ENCODE assay signal across 1 cellular context in the genomic region with DNA sequence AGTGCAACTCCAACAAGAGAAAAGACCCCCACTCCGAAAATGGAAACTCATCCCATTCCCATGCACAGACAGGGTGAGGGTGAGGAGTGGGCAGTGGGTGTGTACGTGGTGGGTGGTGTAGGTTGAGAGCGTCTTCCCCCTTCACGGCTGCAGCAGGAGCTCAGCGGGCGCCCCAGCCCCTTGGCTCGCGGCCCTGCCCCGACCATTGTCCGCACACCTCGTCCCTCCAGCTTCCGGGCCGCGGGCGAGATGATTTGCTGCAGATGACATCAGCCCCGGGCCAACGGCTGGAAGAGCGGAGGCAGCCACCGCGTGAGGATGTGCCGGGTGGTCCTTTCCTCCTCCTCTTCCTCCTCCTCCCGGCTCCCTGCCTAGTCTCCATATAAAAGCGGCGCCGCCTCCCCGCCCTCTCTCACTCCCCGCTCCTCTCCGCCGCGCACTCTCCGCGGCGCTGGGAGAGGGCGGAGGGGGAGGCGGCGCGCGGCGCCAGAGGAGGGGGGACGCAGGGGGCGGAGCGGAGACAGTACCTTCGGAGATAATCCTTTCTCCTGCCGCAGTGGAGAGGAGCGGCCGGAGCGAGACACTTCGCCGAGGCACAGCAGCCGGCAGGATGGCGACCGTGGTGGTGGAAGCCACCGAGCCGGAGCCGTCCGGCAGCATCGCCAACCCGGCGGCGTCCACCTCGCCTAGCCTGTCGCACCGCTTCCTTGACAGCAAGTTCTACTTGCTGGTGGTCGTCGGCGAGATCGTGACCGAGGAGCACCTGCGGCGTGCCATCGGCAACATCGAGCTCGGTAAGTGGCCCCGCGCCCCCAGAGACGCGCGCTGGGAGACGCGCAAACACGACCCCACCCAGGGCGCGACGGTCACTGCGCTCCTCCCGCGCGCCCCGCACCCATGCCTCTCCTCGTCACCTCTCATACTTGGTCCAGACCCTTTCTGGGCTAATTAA.
TF ChIP-seq lines count a peak whose summit lies in the region.

Gene MAP1B (plus strand): TSS at position 554 of the 952 bp plus-strand sequence. CDS start 57 bp downstream, at position 611.

TF ChIP-seq in HepG2, 621 proteins besides CTCF, POLR2A, EP300 and RAD21 (continued from another document and continues in another):
- TF ChIP-seq GMEB2 (CRISPR knock-in tag; IDR thresholded peaks at IDR 0.05; ENCODE audit: low read depth) (no peak), ZFP36L1 (CRISPR knock-in tag; IDR thresholded peaks at IDR 0.05) (no peak), TAF1 (CRISPR knock-in tag; IDR thresholded peaks at IDR 0.05) (peak; percentile 48), NFIC (IDR thresholded peaks at IDR 0.05; ENCODE audit: low read length) (no peak), ZSCAN30 (CRISPR knock-in tag; IDR thresholded peaks at IDR 0.05) (no peak), RFXANK (CRISPR knock-in tag; IDR thresholded peaks at IDR 0.05) (no peak), RBAK (CRISPR knock-in tag; IDR thresholded peaks at IDR 0.05) (no peak), ZNF274 (CRISPR knock-in tag; IDR thresholded peaks at IDR 0.05) (no peak), ZNF660 (CRISPR knock-in tag; IDR thresholded peaks at IDR 0.05; ENCODE audit: borderline replicate concordance, low read depth) (no peak), ZNF143 (CRISPR knock-in tag; IDR thresholded peaks at IDR 0.05) (0 out of 2 replicates have a peak, but pooled peaks have one; percentile 27), JUND (CRISPR knock-in tag; IDR thresholded peaks at IDR 0.05) (peak; percentile 50; the same call in 1 of the 2 replicates), GATAD2A (CRISPR knock-in tag; IDR thresholded peaks at IDR 0.05) (no peak), SOX6 (IDR thresholded peaks at IDR 0.05) (no peak), SOX6 (CRISPR knock-in tag; IDR thresholded peaks at IDR 0.05) (no peak), STAT5B (CRISPR knock-in tag; IDR thresholded peaks at IDR 0.05) (no peak), KMT2B (CRISPR knock-in tag; IDR thresholded peaks at IDR 0.05) (no peak), CHD4 (IDR thresholded peaks at IDR 0.05; ENCODE audit: borderline replicate concordance, low read length) (no peak), GABPA (IDR thresholded peaks at IDR 0.05; ENCODE audit: low read depth, low read length) (peak; percentile 35; the same call in 1 of the 2 replicates), GABPA (CRISPR knock-in tag; IDR thresholded peaks at IDR 0.05; ENCODE audit: low read depth) (peak; percentile 49; the same call in 1 of the 2 replicates), HDAC1 (CRISPR knock-in tag; IDR thresholded peaks at IDR 0.05) (peak; percentile 55; the same call in 1 of the 2 replicates), GPN1 (CRISPR knock-in tag; IDR thresholded peaks at IDR 0.05; ENCODE audit: borderline replicate concordance) (no peak), SNAPC2 (CRISPR knock-in tag; IDR thresholded peaks at IDR 0.05) (no peak), BRCA1 (CRISPR knock-in tag; IDR thresholded peaks at IDR 0.05) (no peak), BCLAF1 (IDR thresholded peaks at IDR 0.05) (no peak), ZNF414 (CRISPR knock-in tag; IDR thresholded peaks at IDR 0.05) (0 out of 2 replicates have a peak, but pooled peaks have one; percentile 30), REXO4 (CRISPR knock-in tag; IDR thresholded peaks at IDR 0.05; ENCODE audit: borderline replicate concordance) (no peak), ZNF597 (CRISPR knock-in tag; IDR thresholded peaks at IDR 0.05) (no peak), SMAD9 (CRISPR knock-in tag; IDR thresholded peaks at IDR 0.05) (no peak), HOXA7 (CRISPR knock-in tag; IDR thresholded peaks at IDR 0.05) (no peak), ZNF549 (CRISPR knock-in tag; IDR thresholded peaks at IDR 0.05) (no peak), ZNF34 (CRISPR knock-in tag; IDR thresholded peaks at IDR 0.05; ENCODE audit: borderline replicate concordance) (no peak), PCBP2 (optimal IDR thresholded peaks at IDR 0.05; ENCODE audit: low read depth, low read length, poor library complexity, severe bottlenecking) (no peak)
- TF ChIP-seq, protein P1, sequence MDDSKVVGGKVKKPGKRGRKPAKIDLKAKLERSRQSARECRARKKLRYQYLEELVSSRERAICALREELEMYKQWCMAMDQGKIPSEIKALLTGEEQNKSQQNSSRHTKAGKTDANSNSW (CRISPR knock-in tag; IDR thresholded peaks at IDR 0.05; ENCODE audit: borderline replicate concordance): 0 out of 2 replicates have a peak, but pooled peaks have one; percentile 53
- TF ChIP-seq, protein P2, sequence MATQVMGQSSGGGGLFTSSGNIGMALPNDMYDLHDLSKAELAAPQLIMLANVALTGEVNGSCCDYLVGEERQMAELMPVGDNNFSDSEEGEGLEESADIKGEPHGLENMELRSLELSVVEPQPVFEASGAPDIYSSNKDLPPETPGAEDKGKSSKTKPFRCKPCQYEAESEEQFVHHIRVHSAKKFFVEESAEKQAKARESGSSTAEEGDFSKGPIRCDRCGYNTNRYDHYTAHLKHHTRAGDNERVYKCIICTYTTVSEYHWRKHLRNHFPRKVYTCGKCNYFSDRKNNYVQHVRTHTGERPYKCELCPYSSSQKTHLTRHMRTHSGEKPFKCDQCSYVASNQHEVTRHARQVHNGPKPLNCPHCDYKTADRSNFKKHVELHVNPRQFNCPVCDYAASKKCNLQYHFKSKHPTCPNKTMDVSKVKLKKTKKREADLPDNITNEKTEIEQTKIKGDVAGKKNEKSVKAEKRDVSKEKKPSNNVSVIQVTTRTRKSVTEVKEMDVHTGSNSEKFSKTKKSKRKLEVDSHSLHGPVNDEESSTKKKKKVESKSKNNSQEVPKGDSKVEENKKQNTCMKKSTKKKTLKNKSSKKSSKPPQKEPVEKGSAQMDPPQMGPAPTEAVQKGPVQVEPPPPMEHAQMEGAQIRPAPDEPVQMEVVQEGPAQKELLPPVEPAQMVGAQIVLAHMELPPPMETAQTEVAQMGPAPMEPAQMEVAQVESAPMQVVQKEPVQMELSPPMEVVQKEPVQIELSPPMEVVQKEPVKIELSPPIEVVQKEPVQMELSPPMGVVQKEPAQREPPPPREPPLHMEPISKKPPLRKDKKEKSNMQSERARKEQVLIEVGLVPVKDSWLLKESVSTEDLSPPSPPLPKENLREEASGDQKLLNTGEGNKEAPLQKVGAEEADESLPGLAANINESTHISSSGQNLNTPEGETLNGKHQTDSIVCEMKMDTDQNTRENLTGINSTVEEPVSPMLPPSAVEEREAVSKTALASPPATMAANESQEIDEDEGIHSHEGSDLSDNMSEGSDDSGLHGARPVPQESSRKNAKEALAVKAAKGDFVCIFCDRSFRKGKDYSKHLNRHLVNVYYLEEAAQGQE (IDR thresholded peaks at IDR 0.05; ENCODE audit: borderline replicate concordance in 1 of 2, low read depth in 1 of 2, low read length in 2 of 2): no peak
- TF ChIP-seq, protein P3, sequence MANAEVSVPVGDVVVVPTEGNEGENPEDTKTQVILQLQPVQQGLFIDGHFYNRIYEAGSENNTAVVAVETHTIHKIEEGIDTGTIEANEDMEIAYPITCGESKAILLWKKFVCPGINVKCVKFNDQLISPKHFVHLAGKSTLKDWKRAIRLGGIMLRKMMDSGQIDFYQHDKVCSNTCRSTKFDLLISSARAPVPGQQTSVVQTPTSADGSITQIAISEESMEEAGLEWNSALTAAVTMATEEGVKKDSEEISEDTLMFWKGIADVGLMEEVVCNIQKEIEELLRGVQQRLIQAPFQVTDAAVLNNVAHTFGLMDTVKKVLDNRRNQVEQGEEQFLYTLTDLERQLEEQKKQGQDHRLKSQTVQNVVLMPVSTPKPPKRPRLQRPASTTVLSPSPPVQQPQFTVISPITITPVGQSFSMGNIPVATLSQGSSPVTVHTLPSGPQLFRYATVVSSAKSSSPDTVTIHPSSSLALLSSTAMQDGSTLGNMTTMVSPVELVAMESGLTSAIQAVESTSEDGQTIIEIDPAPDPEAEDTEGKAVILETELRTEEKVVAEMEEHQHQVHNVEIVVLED (CRISPR knock-in tag; IDR thresholded peaks at IDR 0.05; ENCODE audit: borderline replicate concordance): no peak
- TF ChIP-seq, protein P4, sequence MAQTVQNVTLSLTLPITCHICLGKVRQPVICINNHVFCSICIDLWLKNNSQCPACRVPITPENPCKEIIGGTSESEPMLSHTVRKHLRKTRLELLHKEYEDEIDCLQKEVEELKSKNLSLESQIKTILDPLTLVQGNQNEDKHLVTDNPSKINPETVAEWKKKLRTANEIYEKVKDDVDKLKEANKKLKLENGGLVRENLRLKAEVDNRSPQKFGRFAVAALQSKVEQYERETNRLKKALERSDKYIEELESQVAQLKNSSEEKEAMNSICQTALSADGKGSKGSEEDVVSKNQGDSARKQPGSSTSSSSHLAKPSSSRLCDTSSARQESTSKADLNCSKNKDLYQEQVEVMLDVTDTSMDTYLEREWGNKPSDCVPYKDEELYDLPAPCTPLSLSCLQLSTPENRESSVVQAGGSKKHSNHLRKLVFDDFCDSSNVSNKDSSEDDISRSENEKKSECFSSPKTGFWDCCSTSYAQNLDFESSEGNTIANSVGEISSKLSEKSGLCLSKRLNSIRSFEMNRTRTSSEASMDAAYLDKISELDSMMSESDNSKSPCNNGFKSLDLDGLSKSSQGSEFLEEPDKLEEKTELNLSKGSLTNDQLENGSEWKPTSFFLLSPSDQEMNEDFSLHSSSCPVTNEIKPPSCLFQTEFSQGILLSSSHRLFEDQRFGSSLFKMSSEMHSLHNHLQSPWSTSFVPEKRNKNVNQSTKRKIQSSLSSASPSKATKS (CRISPR knock-in tag; IDR thresholded peaks at IDR 0.05): no peak
- TF ChIP-seq, protein P5, sequence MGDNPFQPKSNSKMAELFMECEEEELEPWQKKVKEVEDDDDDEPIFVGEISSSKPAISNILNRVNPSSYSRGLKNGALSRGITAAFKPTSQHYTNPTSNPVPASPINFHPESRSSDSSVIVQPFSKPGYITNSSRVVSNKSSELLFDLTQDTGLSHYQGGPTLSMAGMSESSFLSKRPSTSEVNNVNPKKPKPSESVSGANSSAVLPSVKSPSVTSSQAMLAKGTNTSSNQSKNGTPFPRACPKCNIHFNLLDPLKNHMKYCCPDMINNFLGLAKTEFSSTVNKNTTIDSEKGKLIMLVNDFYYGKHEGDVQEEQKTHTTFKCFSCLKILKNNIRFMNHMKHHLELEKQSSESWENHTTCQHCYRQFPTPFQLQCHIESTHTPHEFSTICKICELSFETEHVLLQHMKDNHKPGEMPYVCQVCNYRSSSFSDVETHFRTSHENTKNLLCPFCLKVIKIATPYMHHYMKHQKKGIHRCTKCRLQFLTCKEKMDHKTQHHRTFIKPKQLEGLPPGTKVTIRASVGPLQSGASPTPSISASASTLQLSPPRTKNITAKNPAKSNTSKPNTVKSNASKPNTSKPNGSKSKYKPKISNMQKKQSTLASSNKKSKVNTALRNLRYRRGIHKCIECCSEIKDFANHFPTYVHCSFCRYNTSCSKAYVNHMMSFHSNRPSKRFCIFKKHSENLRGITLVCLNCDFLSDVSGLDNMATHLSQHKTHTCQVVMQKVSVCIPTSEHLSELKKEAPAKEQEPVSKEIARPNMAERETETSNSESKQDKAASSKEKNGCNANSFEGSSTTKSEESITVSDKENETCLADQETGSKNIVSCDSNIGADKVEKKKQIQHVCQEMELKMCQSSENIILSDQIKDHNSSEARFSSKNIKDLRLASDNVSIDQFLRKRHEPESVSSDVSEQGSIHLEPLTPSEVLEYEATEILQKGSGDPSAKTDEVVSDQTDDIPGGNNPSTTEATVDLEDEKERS (CRISPR knock-in tag; IDR thresholded peaks at IDR 0.05): no peak
